Comparison of ENCODE assay signal across 13 cellular contexts in genomic region chr17:43667506-43668438, GRCh38. TPM values are rescaled to one million over a fixed set of nuclear protein-coding genes. Genes with fewer than 3 reads are reported as not detected.
DNase-seq lines count a peak whose midpoint lies in the region; ATAC-seq and TF ChIP-seq lines count a peak whose summit lies in the region.
"Had no signal": no experiment of that assay in that cellular context is flagged by ENCODE, and none has a peak within 500 bp of the region (broad histone marks: within the 10 kb centered on the region; RNA-seq: fewer than 3 reads in every experiment).

No MANE protein-coding gene starts in this region.

- H3K36me3 Mint-ChIP-seq in neural crest cell (ENCODE audit: low read depth) (no peaks in the 10 kb centered on the region), nephron progenitor cell (ENCODE audit: low read depth) (no peaks in the 10 kb centered on the region)
- H3K36me3 Mint-ChIP-seq: activated naive CD4-positive, alpha-beta T cell treated with anti-CD3 and anti-CD28 coated beads, Interleukin-2, amount 50 U/mL, for 24 hours; neural progenitor cell had no signal

- H3K27me3 Mint-ChIP-seq in neural crest cell (ENCODE audit: low read depth) (no peaks in the 10 kb centered on the region), nephron progenitor cell (ENCODE audit: low read depth, poor library complexity) (peaks cover 2% of the 10 kb centered on the region)
- H3K27me3 Mint-ChIP-seq: activated CD4-positive, alpha-beta T cell treated with anti-CD3 and anti-CD28 coated beads, Interleukin-2, amount 10 ng/mL, durations not matched to agents 24 days and 14 days; activated naive CD4-positive, alpha-beta T cell treated with anti-CD3 and anti-CD28 coated beads, Interleukin-2, amount 50 U/mL, for 24 hours had no signal

- no peak overlapping the region for H3K4me3 Mint-ChIP-seq in neural crest cell
- H3K4me3 Mint-ChIP-seq in nephron progenitor cell: no peak overlapping the region
- H3K4me3 Mint-ChIP-seq: activated CD4-positive, alpha-beta T cell treated with anti-CD3 and anti-CD28 coated beads, Interleukin-2, amount 10 ng/mL, durations not matched to agents 24 days and 14 days; activated naive CD4-positive, alpha-beta T cell treated with anti-CD3 and anti-CD28 coated beads, Interleukin-2, amount 50 U/mL, for 24 hours; neural progenitor cell had no signal

- DNase-seq in ELF-1 (ENCODE audit: low read depth, low spot score) (peak; percentile 70), M059J (ENCODE audit: low read depth) (peak; percentile 65), dermis blood vessel endothelial cell (peak; percentile 81), neural crest cell (ENCODE audit: low read depth, low spot score) (no peak), nephron progenitor cell (no peak)
- DNase-seq in activated effector memory CD4-positive, alpha-beta T cell treated with anti-CD3 and anti-CD28 coated beads, Interleukin-2, amount 50 U/mL, for 16 hours: no peak
- DNase-seq: activated CD4-positive, alpha-beta T cell treated with anti-CD3 and anti-CD28 coated beads, Interleukin-2, amount 10 ng/mL, durations not matched to agents 24 days and 14 days; COR-L47; NK-92 treated with Interleukin-12 subunit alpha and Interleukin-12 subunit beta, amount 100 ng/mL, for 24 hours; small intestine had no signal

- H3K4me1 Mint-ChIP-seq in neural crest cell (peaks cover 57% of the 10 kb centered on the region), nephron progenitor cell (peaks cover 75% of the 10 kb centered on the region)

- H3K9me3 Mint-ChIP-seq in neural crest cell (no peaks in the 10 kb centered on the region), nephron progenitor cell (no peaks in the 10 kb centered on the region)
- H3K9me3 Mint-ChIP-seq: activated CD4-positive, alpha-beta T cell treated with anti-CD3 and anti-CD28 coated beads, Interleukin-2, amount 10 ng/mL, durations not matched to agents 24 days and 14 days; activated naive CD4-positive, alpha-beta T cell treated with anti-CD3 and anti-CD28 coated beads, Interleukin-2, amount 50 U/mL, for 24 hours; neural progenitor cell had no signal

- TF ChIP-seq CTCF in neural crest cell (conservative IDR thresholded peaks at IDR 0.05) (no peak), nephron progenitor cell (IDR thresholded peaks at IDR 0.05) (no peak)

- ATAC-seq in HG03354 (IDR thresholded peaks at IDR 0.05; ENCODE audit: poor library complexity, severe bottlenecking, unreplicated experiment): no peak

- H3K27ac Mint-ChIP-seq in neural crest cell (ENCODE audit: unreplicated experiment): peak overlapping the region; percentile 71
- H3K27ac Mint-ChIP-seq in nephron progenitor cell: no peak overlapping the region
- H3K27ac Mint-ChIP-seq: activated CD4-positive, alpha-beta T cell treated with anti-CD3 and anti-CD28 coated beads, Interleukin-2, amount 10 ng/mL, durations not matched to agents 24 days and 14 days; activated naive CD4-positive, alpha-beta T cell treated with anti-CD3 and anti-CD28 coated beads, Interleukin-2, amount 50 U/mL, for 24 hours had no signal

RNA-seq across cellular contexts. Expression of gene MEOX1, which starts 6.0 kb away (rescaled TPM):
- total RNA-seq in M059J (2014; rRNA removed; shearing (Covaris generic)): not detected in 2 replicates
- 0.05 and 1.4 TPM in 2 replicates for total RNA-seq in dermis blood vessel endothelial cell
- 1.1 and 1.7 TPM in 2 replicates for total RNA-seq in neural crest cell

Comparison
In these comparisons a context has a peak if more than half of its experiments do, and no peak if none do; other contexts are left out.
1. DNase-seq: peak in ELF-1 (single experiment), M059J (single experiment) and dermis blood vessel endothelial cell (single experiment); none in neural crest cell (single experiment), activated effector memory CD4-positive, alpha-beta T cell treated with anti-CD3 and anti-CD28 coated beads, Interleukin-2, amount 50 U/mL, for 16 hours (single experiment) and nephron progenitor cell (single experiment).